In the genomic region with DNA sequence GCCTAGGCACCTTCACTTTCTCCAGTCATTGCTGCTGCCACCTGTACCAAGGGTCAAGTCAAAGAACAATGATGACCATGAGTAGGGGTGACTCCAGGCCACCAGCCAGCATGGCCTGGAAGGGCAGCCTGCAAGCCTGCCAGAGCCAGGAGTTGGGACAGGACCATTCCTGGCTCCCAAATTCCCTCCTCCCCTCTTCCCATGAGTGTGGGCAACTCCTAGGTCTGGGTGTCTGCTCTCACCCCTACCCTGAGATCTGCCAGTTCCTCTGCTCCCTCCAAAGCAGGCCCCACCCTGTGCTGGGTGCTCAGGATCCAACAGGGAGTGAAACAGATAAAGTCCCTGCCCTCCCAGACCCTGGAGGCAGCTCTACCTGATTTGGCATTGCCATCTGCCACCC, we compare ENCODE assay signal across 1 cellular context.
TF ChIP-seq lines count a peak whose summit lies in the region.

No MANE protein-coding gene starts in this region.

TF ChIP-seq in HCT116, 20 proteins besides CTCF, POLR2A, EP300 and RAD21 (continued from another document):
- TF ChIP-seq, protein P1, sequence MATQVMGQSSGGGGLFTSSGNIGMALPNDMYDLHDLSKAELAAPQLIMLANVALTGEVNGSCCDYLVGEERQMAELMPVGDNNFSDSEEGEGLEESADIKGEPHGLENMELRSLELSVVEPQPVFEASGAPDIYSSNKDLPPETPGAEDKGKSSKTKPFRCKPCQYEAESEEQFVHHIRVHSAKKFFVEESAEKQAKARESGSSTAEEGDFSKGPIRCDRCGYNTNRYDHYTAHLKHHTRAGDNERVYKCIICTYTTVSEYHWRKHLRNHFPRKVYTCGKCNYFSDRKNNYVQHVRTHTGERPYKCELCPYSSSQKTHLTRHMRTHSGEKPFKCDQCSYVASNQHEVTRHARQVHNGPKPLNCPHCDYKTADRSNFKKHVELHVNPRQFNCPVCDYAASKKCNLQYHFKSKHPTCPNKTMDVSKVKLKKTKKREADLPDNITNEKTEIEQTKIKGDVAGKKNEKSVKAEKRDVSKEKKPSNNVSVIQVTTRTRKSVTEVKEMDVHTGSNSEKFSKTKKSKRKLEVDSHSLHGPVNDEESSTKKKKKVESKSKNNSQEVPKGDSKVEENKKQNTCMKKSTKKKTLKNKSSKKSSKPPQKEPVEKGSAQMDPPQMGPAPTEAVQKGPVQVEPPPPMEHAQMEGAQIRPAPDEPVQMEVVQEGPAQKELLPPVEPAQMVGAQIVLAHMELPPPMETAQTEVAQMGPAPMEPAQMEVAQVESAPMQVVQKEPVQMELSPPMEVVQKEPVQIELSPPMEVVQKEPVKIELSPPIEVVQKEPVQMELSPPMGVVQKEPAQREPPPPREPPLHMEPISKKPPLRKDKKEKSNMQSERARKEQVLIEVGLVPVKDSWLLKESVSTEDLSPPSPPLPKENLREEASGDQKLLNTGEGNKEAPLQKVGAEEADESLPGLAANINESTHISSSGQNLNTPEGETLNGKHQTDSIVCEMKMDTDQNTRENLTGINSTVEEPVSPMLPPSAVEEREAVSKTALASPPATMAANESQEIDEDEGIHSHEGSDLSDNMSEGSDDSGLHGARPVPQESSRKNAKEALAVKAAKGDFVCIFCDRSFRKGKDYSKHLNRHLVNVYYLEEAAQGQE (IDR thresholded peaks at IDR 0.05; ENCODE audit: low read depth) = no peak
- TF ChIP-seq CEBPB (IDR thresholded peaks at IDR 0.05; ENCODE audit: low read depth) (no peak), YY1 (IDR thresholded peaks at IDR 0.05; ENCODE audit: extremely low read depth, insufficient replicate concordance, low read depth, low read length) (no peak), EZH2phosphoT487 (IDR thresholded peaks at IDR 0.05; ENCODE audit: borderline replicate concordance) (no peak), SIN3A (IDR thresholded peaks at IDR 0.05; ENCODE audit: low read depth) (no peak)
- TF ChIP-seq, protein P2, sequence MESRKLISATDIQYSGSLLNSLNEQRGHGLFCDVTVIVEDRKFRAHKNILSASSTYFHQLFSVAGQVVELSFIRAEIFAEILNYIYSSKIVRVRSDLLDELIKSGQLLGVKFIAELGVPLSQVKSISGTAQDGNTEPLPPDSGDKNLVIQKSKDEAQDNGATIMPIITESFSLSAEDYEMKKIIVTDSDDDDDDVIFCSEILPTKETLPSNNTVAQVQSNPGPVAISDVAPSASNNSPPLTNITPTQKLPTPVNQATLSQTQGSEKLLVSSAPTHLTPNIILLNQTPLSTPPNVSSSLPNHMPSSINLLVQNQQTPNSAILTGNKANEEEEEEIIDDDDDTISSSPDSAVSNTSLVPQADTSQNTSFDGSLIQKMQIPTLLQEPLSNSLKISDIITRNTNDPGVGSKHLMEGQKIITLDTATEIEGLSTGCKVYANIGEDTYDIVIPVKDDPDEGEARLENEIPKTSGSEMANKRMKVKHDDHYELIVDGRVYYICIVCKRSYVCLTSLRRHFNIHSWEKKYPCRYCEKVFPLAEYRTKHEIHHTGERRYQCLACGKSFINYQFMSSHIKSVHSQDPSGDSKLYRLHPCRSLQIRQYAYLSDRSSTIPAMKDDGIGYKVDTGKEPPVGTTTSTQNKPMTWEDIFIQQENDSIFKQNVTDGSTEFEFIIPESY (IDR thresholded peaks at IDR 0.05; ENCODE audit: extremely low read depth, insufficient replicate concordance, low read length) = no peak
- TF ChIP-seq, protein P3, sequence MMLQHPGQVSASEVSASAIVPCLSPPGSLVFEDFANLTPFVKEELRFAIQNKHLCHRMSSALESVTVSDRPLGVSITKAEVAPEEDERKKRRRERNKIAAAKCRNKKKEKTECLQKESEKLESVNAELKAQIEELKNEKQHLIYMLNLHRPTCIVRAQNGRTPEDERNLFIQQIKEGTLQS (IDR thresholded peaks at IDR 0.05) = no peak
- TF ChIP-seq, protein P4, sequence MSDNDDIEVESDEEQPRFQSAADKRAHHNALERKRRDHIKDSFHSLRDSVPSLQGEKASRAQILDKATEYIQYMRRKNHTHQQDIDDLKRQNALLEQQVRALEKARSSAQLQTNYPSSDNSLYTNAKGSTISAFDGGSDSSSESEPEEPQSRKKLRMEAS (IDR thresholded peaks at IDR 0.05) = no peak
